21 cellular contexts compared by ENCODE assay signal in genomic region chr13:20671789-20672188, GRCh38. TPM values are rescaled to one million over a fixed set of nuclear protein-coding genes. Genes with fewer than 3 reads are reported as not detected.
DNase-seq lines count a peak whose midpoint lies in the region; ATAC-seq, FAIRE-seq and TF ChIP-seq lines count a peak whose summit lies in the region.
"Had no signal": no experiment of that assay in that cellular context is flagged by ENCODE, and none has a peak within 500 bp of the region (broad histone marks: within the 10 kb centered on the region; RNA-seq: fewer than 3 reads in every experiment).

No MANE protein-coding gene starts in this region.

- H3K4me1 ChIP-seq in gastroesophageal sphincter, result peaks cover 0 to 5% (median 0%) of the 10 kb centered on the region in 3 donors

- intact Hi-C loops in sciatic nerve (cut with DNase I), result no loop called here

- no peak for DNase-seq in GM19239 (ENCODE audit: insufficient read length, low spot score)
- DNase-seq in putamen (ENCODE audit: low spot score), result peak; percentile 56
- DNase-seq in sciatic nerve (ENCODE audit: low spot score), result no peak
- DNase-seq in middle frontal gyrus (ENCODE audit: extremely low spot score, low spot score), result no peak
- DNase-seq: ACHN; Caco-2; CD4-positive, alpha-beta T cell; GDM1; GOT3; H7; HFFc6 had no signal

- H3K36me3 ChIP-seq in gastroesophageal sphincter, result peaks cover 0 to 43% of the 10 kb centered on the region in 2 donors

- TF ChIP-seq POLR2A in gastroesophageal sphincter (IDR thresholded peaks at IDR 0.05), result no peak

- TF ChIP-seq CTCF in gastroesophageal sphincter (IDR thresholded peaks at IDR 0.05), result no peak

- H3K27me3 ChIP-seq in layer of hippocampus (ENCODE audit: control insufficient read depth, insufficient read depth, low read length), result no peaks in the 10 kb centered on the region
- H3K27me3 ChIP-seq in gastroesophageal sphincter, result no peaks in the 10 kb centered on the region

- H3K9me3 ChIP-seq in gastroesophageal sphincter, result no peaks in the 10 kb centered on the region
- H3K9me3 ChIP-seq: Caco-2 had no signal

- no peak overlapping the region for H3K4me3 ChIP-seq in gastroesophageal sphincter

- H3K27ac ChIP-seq in cingulate gyrus (ENCODE audit: low read depth, low read length) (peak overlapping the region; percentile 86), layer of hippocampus (ENCODE audit: low read depth, low read length) (peak overlapping the region; percentile 76), gastroesophageal sphincter (no peak overlapping the region)
- H3K27ac ChIP-seq: C4-2B had no signal

- 88 to 100% methylated on average over 1 of the region's 1 CpG for WGBS in gastroesophageal sphincter (ENCODE audit: low coverage in 1 of 2), 2 donors

- FAIRE-seq in GM19239 (lab: Jason Lieb, UNC), result peak; percentile 37
- FAIRE-seq: A204.1, D721Med, GM12892, GM18507 had no signal

- no peak for TF ChIP-seq EP300 in gastroesophageal sphincter (IDR thresholded peaks at IDR 0.05)

- ATAC-seq in sciatic nerve (no peak), GM21390 (IDR thresholded peaks at IDR 0.05; ENCODE audit: unreplicated experiment) (no peak), gastroesophageal sphincter (no peak)
- ATAC-seq: HCT116 had no signal

RNA-seq across cellular contexts. Expression of gene IL17D, which starts 31.7 kb away (rescaled TPM):
- total RNA-seq in sciatic nerve (4.9 TPM), gastroesophageal sphincter (1 to 10 TPM; 1.4 to 7.2 (median 4.2) TPM)
- total RNA-seq: H7 had no signal

Comparison
In these comparisons a context has a peak if more than half of its experiments do, and no peak if none do; other contexts are left out.
1. H3K27ac ChIP-seq: peak in cingulate gyrus (single experiment) and layer of hippocampus (single experiment); none in gastroesophageal sphincter (0 of 4).